8 cellular contexts compared by ENCODE assay signal in genomic region chr17:30714825-30715622, GRCh38.
DNase-seq lines count a peak whose midpoint lies in the region; ATAC-seq and TF ChIP-seq lines count a peak whose summit lies in the region.
"Not testable (repeated sequence)": the region's sequence is repeated elsewhere in the genome, so short reads cannot be mapped to it uniquely, and the experiment has no call there.

No MANE protein-coding gene starts in this region.

- TF ChIP-seq POLR2A in gastroesophageal sphincter (IDR thresholded peaks at IDR 0.05); thyroid gland (IDR thresholded peaks at IDR 0.05): not testable (repeated sequence)

- H3K27me3 Mint-ChIP-seq in nephron (ENCODE audit: low read depth) = not testable (repeated sequence)

- H3K27ac ChIP-seq in WERI-Rb-1, thyroid gland: not testable (repeated sequence)
- peak overlapping the region in 2 of 4 donors; percentile 33 to 52 for H3K27ac ChIP-seq in gastroesophageal sphincter

- H3K9me3 ChIP-seq in WERI-Rb-1 (ENCODE audit: severe bottlenecking); gastroesophageal sphincter; thyroid gland: not testable (repeated sequence)

- H3K4me1 ChIP-seq in gastroesophageal sphincter = peaks cover 0 to 33% (median 4%) of the 10 kb centered on the region in 3 donors
- H3K4me1 ChIP-seq in thyroid gland = not testable (repeated sequence)

- H3K4me3 Mint-ChIP-seq in nephron = peak overlapping the region in 1 of 3 experiments; percentile 66

- not testable (repeated sequence) for H3K27me3 ChIP-seq in WERI-Rb-1 (ENCODE audit: insufficient read depth, low read depth, severe bottlenecking); gastroesophageal sphincter; thyroid gland

- TF ChIP-seq CTCF in WERI-Rb-1 (IDR thresholded peaks at IDR 0.05; ENCODE audit: low read depth, low read length) (peak; percentile 63), gastroesophageal sphincter (IDR thresholded peaks at IDR 0.05) (peak in 3 of 4 experiments; percentile 46 to 81 (median 53)), nephron (IDR thresholded peaks at IDR 0.05; ENCODE audit: unreplicated experiment in 3 of 3) (peak; percentile 41 to 59 (median 43)), thyroid gland (IDR thresholded peaks at IDR 0.05) (peak in 5 of 6 experiments; percentile 28 to 59 (median 31))

- TF ChIP-seq EP300 in gastroesophageal sphincter (IDR thresholded peaks at IDR 0.05) = not testable (repeated sequence)

- H3K9me3 Mint-ChIP-seq in nephron = not testable (repeated sequence)

- intact Hi-C loops in thyroid gland (cut with DNase I) = not testable (repeated sequence)

- 63 to 73% methylated on average over 4 to 15 of the region's 25 CpGs for WGBS in gastroesophageal sphincter (ENCODE audit: low coverage in 1 of 2), 2 donors
- 70 to 74% methylated on average over 24 to 25 of the region's 25 CpGs for WGBS in thyroid gland, 2 donors

- peaks cover 14% of the 10 kb centered on the region for H3K36me3 Mint-ChIP-seq in nephron (ENCODE audit: low read depth)

- peaks cover 15% of the 10 kb centered on the region for H3K4me1 Mint-ChIP-seq in nephron

- ATAC-seq in HG02610 (IDR thresholded peaks at IDR 0.05; ENCODE audit: unreplicated experiment) = peak; percentile 50
- peak; percentile 59 for ATAC-seq in gastroesophageal sphincter

- H3K4me3 ChIP-seq in WERI-Rb-1 (ENCODE audit: low read depth, low read length); gastroesophageal sphincter; thyroid gland (replicated peaks in 1 of 3): not testable (repeated sequence)

- not testable (repeated sequence) for H3K36me3 ChIP-seq in WERI-Rb-1, gastroesophageal sphincter, thyroid gland

- peak; percentile 86 for DNase-seq in ELF-1 (ENCODE audit: low read depth, low spot score)
- peak; percentile 41 to 68 for DNase-seq in NCI-H526 (lab: John Stamatoyannopoulos, UW)
- DNase-seq in WERI-Rb-1 = peak; percentile 59
- DNase-seq in amniotic epithelial cell (ENCODE audit: low read depth) = peak; percentile 49
- DNase-seq in thyroid gland = peak; percentile 45 to 50

- peak overlapping the region in 2 of 3 experiments; percentile 8 to 20 for H3K27ac Mint-ChIP-seq in nephron
